13 cellular contexts compared by ENCODE assay signal in genomic region chr2:240368746-240369724, GRCh38.
DNase-seq lines count a peak whose midpoint lies in the region; ATAC-seq and TF ChIP-seq lines count a peak whose summit lies in the region.
"Had no signal": no experiment of that assay in that cellular context is flagged by ENCODE, and none has a peak within 500 bp of the region (broad histone marks: within the 10 kb centered on the region; RNA-seq: fewer than 3 reads in every experiment).

No MANE protein-coding gene starts in this region.

- ATAC-seq in RWPE2 (ENCODE audit: low read depth), result no peak
- peak; percentile 66 to 80 (median 72) for ATAC-seq in psoas muscle
- ATAC-seq in T-cell (replicated peaks in 1 of 4), result no peak
- no peak for ATAC-seq in HG03432 (IDR thresholded peaks at IDR 0.05; ENCODE audit: unreplicated experiment)

- H3K27ac Mint-ChIP-seq in T-cell, result no peak overlapping the region
- H3K27ac Mint-ChIP-seq: activated T-cell treated with anti-CD3 and anti-CD28 coated beads, Interleukin-2, amount 50 U/mL, for 24 hours; stimulated activated naive CD8-positive, alpha-beta T cell treated with anti-CD3 and anti-CD28 coated beads, Interleukin-15, Interleukin-2, amounts not matched to agents 100 ng/mL and 50 ng/mL, for 24 hours had no signal

- no peaks in the 10 kb centered on the region for H3K9me3 Mint-ChIP-seq in T-cell
- H3K9me3 Mint-ChIP-seq: activated T-cell treated with anti-CD3 and anti-CD28 coated beads, Interleukin-2, amount 50 U/mL, for 24 hours; central memory CD8-positive, alpha-beta T cell; stimulated activated naive CD8-positive, alpha-beta T cell treated with anti-CD3 and anti-CD28 coated beads, Interleukin-15, Interleukin-2, amounts not matched to agents 100 ng/mL and 50 ng/mL, for 24 hours had no signal

- intact Hi-C loops in psoas muscle (cut with DNase I), result no loop called here

- DNase-seq in COLO668 (lab: John Stamatoyannopoulos, UW; ENCODE audit: unreplicated experiment) (peak; percentile 68), RWPE2 (ENCODE audit: low spot score) (no peak), right atrium auricular region (ENCODE audit: low spot score) (no peak), psoas muscle (peak; percentile 84 to 93), NCI-H187 treated with DMSO at 0.1 percent for 48 hours (lab: John Stamatoyannopoulos, UW) (no peak), T-cell (no peak), GM03348 (ENCODE audit: low spot score) (no peak)
- DNase-seq: activated T-cell treated with anti-CD3 and anti-CD28 coated beads, Interleukin-2, amount 50 U/mL, for 24 hours; H7 had no signal

- H3K4me3 ChIP-seq in RWPE2 (ENCODE audit: severe bottlenecking) (no peak overlapping the region), right atrium auricular region (no peak overlapping the region), psoas muscle (no peak overlapping the region)
- H3K4me3 ChIP-seq: mucosa of descending colon had no signal

- H3K27ac ChIP-seq in RWPE2 (ENCODE audit: poor library complexity, severe bottlenecking) (peak overlapping the region; percentile 81), right atrium auricular region (peak overlapping the region; percentile 80 to 96), psoas muscle (peak overlapping the region; percentile 94)

- POLR2A ChIA-PET in T-cell (lab: Charles Lee), result no interaction called here

- no peaks in the 10 kb centered on the region for H3K36me3 Mint-ChIP-seq in T-cell

- no peaks in the 10 kb centered on the region for H3K4me1 Mint-ChIP-seq in T-cell
- H3K4me1 Mint-ChIP-seq: central memory CD8-positive, alpha-beta T cell had no signal

- peaks cover 0 to 1% of the 10 kb centered on the region in 2 donors for H3K27me3 Mint-ChIP-seq in T-cell
- H3K27me3 Mint-ChIP-seq: activated T-cell treated with anti-CD3 and anti-CD28 coated beads, Interleukin-2, amount 50 U/mL, for 24 hours; stimulated activated naive CD8-positive, alpha-beta T cell treated with anti-CD3 and anti-CD28 coated beads, Interleukin-15, Interleukin-2, amounts not matched to agents 100 ng/mL and 50 ng/mL, for 24 hours had no signal

- H3K4me3 Mint-ChIP-seq in T-cell, result no peak overlapping the region
- H3K4me3 Mint-ChIP-seq: activated T-cell treated with anti-CD3 and anti-CD28 coated beads, Interleukin-2, amount 50 U/mL, for 24 hours; central memory CD8-positive, alpha-beta T cell; stimulated activated naive CD8-positive, alpha-beta T cell treated with anti-CD3 and anti-CD28 coated beads, Interleukin-15, Interleukin-2, amounts not matched to agents 100 ng/mL and 50 ng/mL, for 24 hours had no signal

- TF ChIP-seq CTCF in RWPE2 (IDR thresholded peaks at IDR 0.05; ENCODE audit: poor library complexity, severe bottlenecking), result no peak
- no peak for TF ChIP-seq CTCF in right atrium auricular region (IDR thresholded peaks at IDR 0.05)
- no peak for TF ChIP-seq CTCF in psoas muscle (IDR thresholded peaks at IDR 0.05)

- 30 to 36% (median 31%) methylated on average over 19 of the region's 19 CpGs for WGBS in psoas muscle, 3 donors

- H3K36me3 ChIP-seq in RWPE2 (ENCODE audit: low read depth) (no peaks in the 10 kb centered on the region), right atrium auricular region (no peaks in the 10 kb centered on the region), psoas muscle (ENCODE audit: insufficient read depth in 1 of 2, low read depth in 1 of 2) (no peaks in the 10 kb centered on the region)

- CTCF ChIA-PET in T-cell (lab: Charles Lee), result no interaction called here

- peaks cover 25% of the 10 kb centered on the region for H3K4me1 ChIP-seq in RWPE2 (ENCODE audit: insufficient read depth, poor library complexity, severe bottlenecking)
- H3K4me1 ChIP-seq in right atrium auricular region, result peaks cover 0 to 47% of the 10 kb centered on the region in 2 donors
- H3K4me1 ChIP-seq in psoas muscle, result peaks cover 63% of the 10 kb centered on the region

- no peaks in the 10 kb centered on the region for H3K9me3 ChIP-seq in RWPE2 (ENCODE audit: severe bottlenecking)
- no peaks in the 10 kb centered on the region for H3K9me3 ChIP-seq in right atrium auricular region
- H3K9me3 ChIP-seq in psoas muscle, result no peaks in the 10 kb centered on the region
- H3K9me3 ChIP-seq: mucosa of descending colon had no signal

- H3K27me3 ChIP-seq in RWPE2 (ENCODE audit: insufficient read depth, poor library complexity, severe bottlenecking) (no peaks in the 10 kb centered on the region), right atrium auricular region (no peaks in the 10 kb centered on the region), psoas muscle (ENCODE audit: insufficient read depth in 3 of 3, low read length in 2 of 3) (no peaks in the 10 kb centered on the region)

Comparison
In these comparisons a context has a peak if more than half of its experiments do, and no peak if none do; other contexts are left out.
1. DNase-seq: peak in COLO668 (single experiment) and psoas muscle (2 of 2); none in RWPE2 (single experiment), right atrium auricular region (single experiment), NCI-H187 treated with DMSO at 0.1 percent for 48 hours (single experiment), T-cell (0 of 34) and GM03348 (single experiment).
2. ATAC-seq: peak in psoas muscle (4 of 4); none in RWPE2 (single experiment), T-cell (0 of 4) and HG03432 (single experiment).
3. Peak in every context shown above with its lines, with median percentiles within 50 percentile points of each other: H3K27ac ChIP-seq.